Comparison of ENCODE assay signal across 22 cellular contexts in the genomic region with DNA sequence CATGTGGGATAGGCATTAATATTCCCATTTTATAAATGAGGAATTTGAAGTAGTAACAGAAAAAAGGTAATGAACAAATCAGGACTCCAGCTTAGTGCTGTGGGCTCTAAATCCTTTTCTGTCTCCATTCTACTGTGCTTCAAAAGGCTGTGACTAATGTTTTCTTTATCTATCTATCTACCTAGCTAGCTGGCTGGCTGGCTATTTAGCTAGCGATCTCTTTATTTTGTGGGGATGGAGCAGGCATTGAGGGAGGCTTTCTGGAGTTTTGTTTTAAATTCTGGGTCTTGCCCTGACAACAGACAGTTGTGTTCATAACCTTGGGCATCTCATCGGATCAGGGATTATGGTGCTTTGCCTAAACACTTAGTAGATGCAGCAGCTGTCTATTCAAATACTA.
DNase-seq lines count a peak whose midpoint lies in the region; ATAC-seq and TF ChIP-seq lines count a peak whose summit lies in the region.
"Had no signal": no experiment of that assay in that cellular context is flagged by ENCODE, and none has a peak within 500 bp of the region (broad histone marks: within the 10 kb centered on the region; RNA-seq: fewer than 3 reads in every experiment).

No MANE protein-coding gene starts in this region.

- TF ChIP-seq POLR2A in thyroid gland (IDR thresholded peaks at IDR 0.05) (no peak), ovary (IDR thresholded peaks at IDR 0.05) (no peak)

- H3K4me3 ChIP-seq in iPS-20b (ENCODE audit: low read length) (no peak overlapping the region), thyroid gland (replicated peaks in 1 of 3) (no peak overlapping the region), ovary (no peak overlapping the region)
- H3K4me3 ChIP-seq: BLaER1, lower lobe of right lung, transverse colon had no signal

- DNase-seq in DMS53 (lab: John Stamatoyannopoulos, UW) (peak; percentile 14), DMS53 treated with DMSO at 0.1 percent for 48 hours (lab: John Stamatoyannopoulos, UW; ENCODE audit: unreplicated experiment) (no peak), thyroid gland (no peak), substantia nigra (lab: John Stamatoyannopoulos, UW) (no peak), ovary (no peak)
- no peak for DNase-seq in activated CD4-positive, alpha-beta T cell treated with anti-CD3 and anti-CD28 coated beads, Interleukin-2, amount 50 U/mL, for 48 hours
- DNase-seq: activated naive CD4-positive, alpha-beta T cell treated with anti-CD3 and anti-CD28 coated beads, Interleukin-2, amount 10 ng/mL, durations not matched to agents 7 days and 5 days; activated T-cell treated with anti-CD3 and anti-CD28 coated beads, Interleukin-2, amount 50 U/mL, for 1 hour; cortex of kidney; DMS 273 treated with DMSO at 0.1 percent for 48 hours; H7; Kasumi-1; lower lobe of right lung; naive thymus-derived CD4-positive, alpha-beta T cell; NCI-H1417 treated with DMSO at 0.1 percent for 48 hours; NCI-H446 treated with DMSO at 0.1 percent for 48 hours; stimulated activated naive B cell treated with anti-CD40 and anti-IgM and Interleukin-4, amounts not matched to agents 10 μg/mL and 1 μg/mL and 100 μg/mL, for 72 hours; transverse colon had no signal

- H3K9me3 ChIP-seq in iPS-20b (ENCODE audit: insufficient read depth, low read depth, low read length) (no peaks in the 10 kb centered on the region), thyroid gland (no peaks in the 10 kb centered on the region), ovary (no peaks in the 10 kb centered on the region)
- H3K9me3 ChIP-seq: BLaER1, lower lobe of right lung, transverse colon had no signal

- H3K27ac ChIP-seq in iPS-20b (ENCODE audit: low read length) (no peak overlapping the region), thyroid gland (peak overlapping the region in 2 of 3 donors; percentile 75 to 83), substantia nigra (ENCODE audit: low read depth, low read length, poor library complexity, severe bottlenecking) (no peak overlapping the region), ovary (no peak overlapping the region)
- H3K27ac ChIP-seq: 22Rv1, BLaER1 had no signal

- TF ChIP-seq EP300 in ovary (IDR thresholded peaks at IDR 0.05): no peak

- H3K4me1 ChIP-seq in iPS-20b (ENCODE audit: insufficient read depth, low read length) (peaks cover 40% of the 10 kb centered on the region), thyroid gland (peaks cover 19 to 21% of the 10 kb centered on the region in 2 donors), ovary (ENCODE audit: insufficient read depth) (peaks cover 4% of the 10 kb centered on the region)
- H3K4me1 ChIP-seq: BLaER1 had no signal

- intact Hi-C loops in thyroid gland (cut with DNase I): no loop called here
- intact Hi-C loops in ovary (cut with DNase I): no loop called here

- WGBS in thyroid gland, 2 donors: 66 to 73% methylated on average over 2 of the region's 2 CpGs
- 39 to 65% (median 53%) methylated on average over 2 of the region's 2 CpGs for WGBS in ovary, 3 donors

- H3K36me3 ChIP-seq in iPS-20b (ENCODE audit: insufficient read depth, low read depth, low read length) (no peaks in the 10 kb centered on the region), thyroid gland (no peaks in the 10 kb centered on the region), ovary (no peaks in the 10 kb centered on the region)
- H3K36me3 ChIP-seq: BLaER1, lower lobe of right lung, transverse colon had no signal

- peak; percentile 68 for ATAC-seq in SK-N-SH treated with all-trans-retinoic acid at 6 μM for 48 hours
- ATAC-seq: naive thymus-derived CD4-positive, alpha-beta T cell; stimulated activated naive B cell treated with anti-CD40 and anti-IgM and Interleukin-4, amounts not matched to agents 10 μg/mL and 1 μg/mL and 100 μg/mL, for 72 hours had no signal

- H3K9ac ChIP-seq in iPS-20b (ENCODE audit: low read depth, low read length): peak overlapping the region; percentile 33; the same call in 1 of the 2 replicates
- H3K9ac ChIP-seq: BLaER1 had no signal

- TF ChIP-seq CTCF in thyroid gland (IDR thresholded peaks at IDR 0.05): no peak
- TF ChIP-seq CTCF in ovary (IDR thresholded peaks at IDR 0.05): no peak

- H3K27me3 ChIP-seq in iPS-20b (ENCODE audit: insufficient read depth, low read length) (no peaks in the 10 kb centered on the region), thyroid gland (no peaks in the 10 kb centered on the region), ovary (no peaks in the 10 kb centered on the region)
- H3K27me3 ChIP-seq: BLaER1, transverse colon had no signal

TF ChIP-seq in SK-N-SH treated with all-trans-retinoic acid at 6 μM for 48 hours, 23 proteins besides CTCF, POLR2A, EP300 and RAD21:
- TF ChIP-seq, protein P1, sequence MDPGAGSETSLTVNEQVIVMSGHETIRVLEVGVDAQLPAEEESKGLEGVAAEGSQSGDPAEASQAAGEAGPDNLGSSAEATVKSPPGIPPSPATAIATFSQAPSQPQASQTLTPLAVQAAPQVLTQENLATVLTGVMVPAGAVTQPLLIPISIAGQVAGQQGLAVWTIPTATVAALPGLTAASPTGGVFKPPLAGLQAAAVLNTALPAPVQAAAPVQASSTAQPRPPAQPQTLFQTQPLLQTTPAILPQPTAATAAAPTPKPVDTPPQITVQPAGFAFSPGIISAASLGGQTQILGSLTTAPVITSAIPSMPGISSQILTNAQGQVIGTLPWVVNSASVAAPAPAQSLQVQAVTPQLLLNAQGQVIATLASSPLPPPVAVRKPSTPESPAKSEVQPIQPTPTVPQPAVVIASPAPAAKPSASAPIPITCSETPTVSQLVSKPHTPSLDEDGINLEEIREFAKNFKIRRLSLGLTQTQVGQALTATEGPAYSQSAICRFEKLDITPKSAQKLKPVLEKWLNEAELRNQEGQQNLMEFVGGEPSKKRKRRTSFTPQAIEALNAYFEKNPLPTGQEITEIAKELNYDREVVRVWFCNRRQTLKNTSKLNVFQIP (CRISPR knock-in tag; IDR thresholded peaks at IDR 0.05; ENCODE audit: borderline replicate concordance, low read depth): no peak
- TF ChIP-seq ZFP30 (CRISPR knock-in tag; IDR thresholded peaks at IDR 0.05): no peak
- TF ChIP-seq OSR1 (CRISPR knock-in tag; IDR thresholded peaks at IDR 0.05): no peak
- no peak for TF ChIP-seq ZNF565 (CRISPR knock-in tag; conservative IDR thresholded peaks at IDR 0.05; ENCODE audit: low read depth)
- TF ChIP-seq TCF4 (CRISPR knock-in tag; IDR thresholded peaks at IDR 0.05; ENCODE audit: borderline replicate concordance): no peak
- TF ChIP-seq ARNTL (CRISPR knock-in tag; IDR thresholded peaks at IDR 0.05; ENCODE audit: borderline replicate concordance, low read depth): no peak

Comparison
In these comparisons a context has a peak if more than half of its experiments do, and no peak if none do; other contexts are left out.
1. H3K27ac ChIP-seq: peak in thyroid gland (2 of 3); none in iPS-20b (single experiment), substantia nigra (single experiment) and ovary (0 of 2).